In the genomic region with DNA sequence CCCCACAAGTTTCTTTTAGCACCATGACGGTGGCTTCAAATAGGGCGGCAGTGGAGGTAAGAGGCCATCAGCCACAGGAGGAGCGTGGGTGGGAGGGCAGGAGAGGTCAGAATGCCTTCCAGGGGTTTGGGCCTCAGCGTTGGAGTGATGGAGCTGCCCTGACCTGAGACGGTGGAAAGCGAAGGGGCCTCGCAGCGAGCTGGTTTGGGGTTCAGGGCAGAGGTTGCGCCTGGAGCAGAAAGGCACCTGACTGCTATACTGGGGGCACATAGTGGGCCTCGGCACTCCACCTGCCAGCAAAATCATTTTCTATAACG, we compare ENCODE assay signal across 8 cellular contexts. TPM values are rescaled to one million over a fixed set of nuclear protein-coding genes. Genes with fewer than 3 reads are reported as not detected.
DNase-seq lines count a peak whose midpoint lies in the region; ATAC-seq and TF ChIP-seq lines count a peak whose summit lies in the region.

No MANE protein-coding gene starts in this region.

- H3K9me3 Mint-ChIP-seq in activated CD8-positive, alpha-beta T cell treated with anti-CD3 and anti-CD28 coated beads, Interleukin-2, amount 10 ng/mL, durations not matched to agents 7 days and 5 days (ENCODE audit: insufficient read depth) = peaks cover 4% of the 10 kb centered on the region

- TF ChIP-seq CTCF in HEK293 (tag by site-specific recombination; IDR thresholded peaks at IDR 0.05) (no peak), hepatocyte (IDR thresholded peaks at IDR 0.05; ENCODE audit: poor library complexity) (no peak), smooth muscle cell (IDR thresholded peaks at IDR 0.05; ENCODE audit: borderline replicate concordance, insufficient read depth, poor library complexity, severe bottlenecking) (no peak)

- H3K4me2 ChIP-seq in hepatocyte (peak overlapping the region; percentile 96), smooth muscle cell (peak overlapping the region; percentile 99)

- DNase-seq in activated CD8-positive, alpha-beta T cell treated with anti-CD3 and anti-CD28 coated beads, Interleukin-2, amount 10 ng/mL, durations not matched to agents 7 days and 5 days = no peak
- no peak for DNase-seq in hepatocyte (ENCODE audit: low spot score)
- DNase-seq in smooth muscle cell (lab: John Stamatoyannopoulos, UW; ENCODE audit: unreplicated experiment) = no peak
- no peak for DNase-seq in NCI-H345 treated with DMSO at 0.1 percent for 48 hours (lab: John Stamatoyannopoulos, UW; ENCODE audit: unreplicated experiment)
- no peak for DNase-seq in NCI-H1694 treated with DMSO at 0.1 percent for 48 hours (lab: John Stamatoyannopoulos, UW)

- H4K20me1 ChIP-seq in hepatocyte (ENCODE audit: insufficient read depth, poor library complexity, severe bottlenecking) (peaks cover 26% of the 10 kb centered on the region), smooth muscle cell (ENCODE audit: low read depth) (peaks cover 37% of the 10 kb centered on the region)

- no peak for ATAC-seq in activated CD8-positive, alpha-beta T cell treated with anti-CD3 and anti-CD28 coated beads, Interleukin-2, amount 10 ng/mL, durations not matched to agents 7 days and 5 days
- no peak for ATAC-seq in GM18517 (IDR thresholded peaks at IDR 0.05; ENCODE audit: unreplicated experiment)
- no peak for ATAC-seq in HG03520 (IDR thresholded peaks at IDR 0.05; ENCODE audit: unreplicated experiment)

- H3K27me3 Mint-ChIP-seq in activated CD8-positive, alpha-beta T cell treated with anti-CD3 and anti-CD28 coated beads, Interleukin-2, amount 10 ng/mL, durations not matched to agents 7 days and 5 days (ENCODE audit: low read depth) = peaks cover 4% of the 10 kb centered on the region

- H3K4me1 ChIP-seq in HEK293 (ENCODE audit: control insufficient read depth, insufficient read depth, low read length) (no peaks in the 10 kb centered on the region), hepatocyte (ENCODE audit: insufficient read depth) (peaks cover 29% of the 10 kb centered on the region), smooth muscle cell (ENCODE audit: low read depth) (peaks cover 11% of the 10 kb centered on the region)

- peak overlapping the region; percentile 95 for H3K27ac Mint-ChIP-seq in activated CD8-positive, alpha-beta T cell treated with anti-CD3 and anti-CD28 coated beads, Interleukin-2, amount 10 ng/mL, durations not matched to agents 7 days and 5 days

- H3F3A ChIP-seq in smooth muscle cell (ENCODE audit: low read depth) = no peaks in the 10 kb centered on the region

- H3K4me3 ChIP-seq in HEK293 (ENCODE audit: low read depth, low read length) (peak overlapping the region; percentile 27), hepatocyte (no peak overlapping the region), smooth muscle cell (peak overlapping the region; percentile 88)

- peak overlapping the region; percentile 96 for H3K4me3 Mint-ChIP-seq in activated CD8-positive, alpha-beta T cell treated with anti-CD3 and anti-CD28 coated beads, Interleukin-2, amount 10 ng/mL, durations not matched to agents 7 days and 5 days

- peaks cover 29% of the 10 kb centered on the region for H3K4me1 Mint-ChIP-seq in activated CD8-positive, alpha-beta T cell treated with anti-CD3 and anti-CD28 coated beads, Interleukin-2, amount 10 ng/mL, durations not matched to agents 7 days and 5 days (ENCODE audit: low read depth)

- peaks cover 42% of the 10 kb centered on the region for H3K79me2 ChIP-seq in hepatocyte
- peaks cover 43% of the 10 kb centered on the region for H3K79me2 ChIP-seq in smooth muscle cell (ENCODE audit: low read depth)

- peaks cover 6% of the 10 kb centered on the region for H3K36me3 Mint-ChIP-seq in activated CD8-positive, alpha-beta T cell treated with anti-CD3 and anti-CD28 coated beads, Interleukin-2, amount 10 ng/mL, durations not matched to agents 7 days and 5 days (ENCODE audit: low read depth)

- H2AFZ ChIP-seq in hepatocyte (peak overlapping the region; percentile 60), smooth muscle cell (ENCODE audit: low read depth) (peak overlapping the region; percentile 63)

- 90% methylated on average over 11 of the region's 11 CpGs for WGBS in hepatocyte (ENCODE audit: low lambda C conversion rate, missing lambda C conversion rate)
- WGBS in smooth muscle cell (ENCODE audit: low lambda C conversion rate) = 92% methylated on average over 11 of the region's 11 CpGs

- H3K27ac ChIP-seq in HEK293 (ENCODE audit: extremely low read depth, low read depth, low read length) = peak overlapping the region; percentile 69; the same call in 1 of the 2 replicates
- peak overlapping the region; percentile 94 for H3K27ac ChIP-seq in hepatocyte
- peak overlapping the region; percentile 69 for H3K27ac ChIP-seq in smooth muscle cell (ENCODE audit: low read depth)

- CTCF ChIA-PET in HEK293 (lab: Yijun Ruan, JAX) = interaction anchor here (0.7 kb wide), 1 partner anchor 48 kb away, joined by 4 read pairs; no protein-coding TSS in a partner anchor
- CTCF ChIA-PET in activated CD8-positive, alpha-beta T cell treated with anti-CD3 and anti-CD28 coated beads, Interleukin-2, amount 10 ng/mL, durations not matched to agents 7 days and 5 days (lab: Charles Lee) = interaction anchor here (1.3 kb wide), 1 partner anchor 21 kb away, joined by 5 read pairs; no protein-coding TSS in a partner anchor

- POLR2A ChIA-PET in HEK293 (lab: Yijun Ruan, JAX) = interaction anchor here (0.7 to 2.0 kb wide), 10 partner anchors 10 to 300 kb away, joined by 3 to 19 read pairs (median 4); a partner anchor contains a TSS
- POLR2A ChIA-PET in activated CD8-positive, alpha-beta T cell treated with anti-CD3 and anti-CD28 coated beads, Interleukin-2, amount 10 ng/mL, durations not matched to agents 7 days and 5 days (lab: Charles Lee) = interaction anchor here (1.8 to 3.8 kb wide), 2 partner anchors 97 to 101 kb away, joined by 11 to 22 read pairs; no protein-coding TSS in a partner anchor

- H3K9me2 ChIP-seq in hepatocyte (replicated peaks; ENCODE audit: insufficient read depth) = no peaks in the 10 kb centered on the region

- H3K27me3 ChIP-seq in hepatocyte = no peaks in the 10 kb centered on the region
- no peaks in the 10 kb centered on the region for H3K27me3 ChIP-seq in smooth muscle cell (ENCODE audit: low read depth)

- H3K9me3 ChIP-seq in HEK293 (ENCODE audit: control insufficient read depth, insufficient read depth, low read depth, low read length) (no peaks in the 10 kb centered on the region), hepatocyte (ENCODE audit: low read depth) (no peaks in the 10 kb centered on the region), smooth muscle cell (replicated peaks; ENCODE audit: low read depth) (no peaks in the 10 kb centered on the region)

- no peaks in the 10 kb centered on the region for H3K36me3 ChIP-seq in HEK293 (ENCODE audit: control insufficient read depth in 2 of 2, insufficient read depth in 1 of 2, low read length in 2 of 2)
- no peaks in the 10 kb centered on the region for H3K36me3 ChIP-seq in hepatocyte (replicated peaks; ENCODE audit: insufficient read depth, low read depth)
- H3K36me3 ChIP-seq in smooth muscle cell (ENCODE audit: low read depth) = no peaks in the 10 kb centered on the region

- H3K9ac ChIP-seq in smooth muscle cell (ENCODE audit: low read depth) = peak overlapping the region; percentile 81

TF ChIP-seq in HEK293, 187 proteins besides CTCF, POLR2A, EP300 and RAD21:
- TF ChIP-seq ZNF335 (tag by site-specific recombination; conservative IDR thresholded peaks at IDR 0.05) = 0 out of 2 replicates have a peak, but pooled peaks have one; percentile 26
- TF ChIP-seq, protein P1, sequence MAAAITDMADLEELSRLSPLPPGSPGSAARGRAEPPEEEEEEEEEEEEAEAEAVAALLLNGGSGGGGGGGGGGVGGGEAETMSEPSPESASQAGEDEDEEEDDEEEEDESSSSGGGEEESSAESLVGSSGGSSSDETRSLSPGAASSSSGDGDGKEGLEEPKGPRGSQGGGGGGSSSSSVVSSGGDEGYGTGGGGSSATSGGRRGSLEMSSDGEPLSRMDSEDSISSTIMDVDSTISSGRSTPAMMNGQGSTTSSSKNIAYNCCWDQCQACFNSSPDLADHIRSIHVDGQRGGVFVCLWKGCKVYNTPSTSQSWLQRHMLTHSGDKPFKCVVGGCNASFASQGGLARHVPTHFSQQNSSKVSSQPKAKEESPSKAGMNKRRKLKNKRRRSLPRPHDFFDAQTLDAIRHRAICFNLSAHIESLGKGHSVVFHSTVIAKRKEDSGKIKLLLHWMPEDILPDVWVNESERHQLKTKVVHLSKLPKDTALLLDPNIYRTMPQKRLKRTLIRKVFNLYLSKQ (tag by site-specific recombination; IDR thresholded peaks at IDR 0.05; ENCODE audit: borderline replicate concordance) = no peak

RNA-seq across cellular contexts. Expression of a gene that starts 0.4 kb away (rescaled TPM):
- 10 to 100 TPM; 23.7 to 24.3 TPM for total RNA-seq in activated CD8-positive, alpha-beta T cell treated with anti-CD3 and anti-CD28 coated beads, Interleukin-2, amount 10 ng/mL, durations not matched to agents 7 days and 5 days
- total RNA-seq in hepatocyte (29.9 and 30.9 TPM in 2 replicates), smooth muscle cell (16.9 and 22.3 TPM in 2 replicates)
- polyA plus RNA-seq in hepatocyte (34.5 and 37.6 TPM in 2 replicates), smooth muscle cell (28.8 and 30.9 TPM in 2 replicates)

RNA-seq across cellular contexts. Expression of a gene that starts 53.4 kb away (rescaled TPM):
- 1 to 10 TPM; 3.9 to 4.2 TPM for total RNA-seq in activated CD8-positive, alpha-beta T cell treated with anti-CD3 and anti-CD28 coated beads, Interleukin-2, amount 10 ng/mL, durations not matched to agents 7 days and 5 days
- total RNA-seq in hepatocyte = 34.8 and 37.4 TPM in 2 replicates
- polyA plus RNA-seq in hepatocyte = 19.6 and 28.3 TPM in 2 replicates
- 12.6 and 18.0 TPM in 2 replicates for total RNA-seq in smooth muscle cell
- polyA plus RNA-seq in smooth muscle cell = 12.9 and 21.8 TPM in 2 replicates
